Comparison of ENCODE assay signal across 21 cellular contexts in genomic region chr2:26444236-26444635, GRCh38. TPM values are rescaled to one million over a fixed set of nuclear protein-coding genes. Genes with fewer than 3 reads are reported as not detected.
A peak's percentile ranks its signal among the peaks of the same experiment; 100 is the strongest.
DNase-seq lines count a peak whose midpoint lies in the region; ATAC-seq and TF ChIP-seq lines count a peak whose summit lies in the region.
"Had no signal": no experiment of that assay in that cellular context is flagged by ENCODE, and none has a peak within 500 bp of the region (broad histone marks: within the 10 kb centered on the region; RNA-seq: fewer than 3 reads in every experiment).

No MANE protein-coding gene starts in this region.

- no peaks in the 10 kb centered on the region for H3K27me3 ChIP-seq in left ventricle myocardium inferior (ENCODE audit: low read depth)
- no peaks in the 10 kb centered on the region for H3K27me3 ChIP-seq in heart right ventricle
- H3K27me3 ChIP-seq in gastrocnemius medialis: no peaks in the 10 kb centered on the region
- H3K27me3 ChIP-seq in uterus: no peaks in the 10 kb centered on the region
- H3K27me3 ChIP-seq: BLaER1 had no signal

- H3K4me1 ChIP-seq in left ventricle myocardium inferior (peaks cover 4% of the 10 kb centered on the region), heart right ventricle (peaks cover 0 to 3% (median 0%) of the 10 kb centered on the region in 9 donors), gastrocnemius medialis (peaks cover 0 to 5% of the 10 kb centered on the region in 2 donors), uterus (no peaks in the 10 kb centered on the region)
- H3K4me1 ChIP-seq: BLaER1 had no signal

- H3K9me3 ChIP-seq in left ventricle myocardium inferior (replicated peaks) (no peaks in the 10 kb centered on the region), heart right ventricle (no peaks in the 10 kb centered on the region), gastrocnemius medialis (no peaks in the 10 kb centered on the region), uterus (no peaks in the 10 kb centered on the region)
- H3K9me3 ChIP-seq: BLaER1 had no signal

- H3K36me3 ChIP-seq in left ventricle myocardium inferior (no peaks in the 10 kb centered on the region), heart right ventricle (no peaks in the 10 kb centered on the region), gastrocnemius medialis (no peaks in the 10 kb centered on the region), uterus (no peaks in the 10 kb centered on the region)
- H3K36me3 ChIP-seq: BLaER1 had no signal

- H3K4me3 ChIP-seq in left ventricle myocardium inferior (no peak overlapping the region), heart right ventricle (no peak overlapping the region), gastrocnemius medialis (no peak overlapping the region), uterus (no peak overlapping the region)
- H3K4me3 ChIP-seq: BLaER1 had no signal

- no peak for DNase-seq in Right ventricle myocardium inferior (ENCODE audit: missing footprints)
- DNase-seq in left ventricle myocardium inferior: no peak
- no peak for DNase-seq in heart right ventricle
- peak; percentile 43 for DNase-seq in mesenteric fat pad (ENCODE audit: low spot score)
- DNase-seq in gastrocnemius medialis: no peak
- no peak for DNase-seq in uterus
- DNase-seq: 8988T; CD4-positive, alpha-beta memory T cell; DMS79 treated with DMSO at 0.1 percent for 48 hours; GF-D8; GOT3; H7; HFFc6 had no signal

- in situ Hi-C loops in gastrocnemius medialis (cut with MboI; ENCODE audit: low sequenced_read_pairs in 4 of 4): no loop called here

- no peak for TF ChIP-seq POLR2A in gastrocnemius medialis (IDR thresholded peaks at IDR 0.05)
- TF ChIP-seq POLR2A in uterus (IDR thresholded peaks at IDR 0.05): no peak

- no peak for TF ChIP-seq CTCF in left ventricle myocardium inferior (IDR thresholded peaks at IDR 0.05; ENCODE audit: borderline replicate concordance)
- TF ChIP-seq CTCF in heart right ventricle (IDR thresholded peaks at IDR 0.05): no peak
- no peak for TF ChIP-seq CTCF in gastrocnemius medialis (IDR thresholded peaks at IDR 0.05 in 4 of 5, conservative IDR thresholded peaks at IDR 0.05 in 1 of 5)
- TF ChIP-seq CTCF in uterus (IDR thresholded peaks at IDR 0.05): no peak

- ATAC-seq in Right ventricle myocardium inferior (peak; percentile 48), heart right ventricle (peak in 6 of 8 donors; percentile 67 to 91 (median 84)), gastrocnemius medialis (peak; percentile 74 to 87), HG03097 (IDR thresholded peaks at IDR 0.05; ENCODE audit: low FRiP score, unreplicated experiment) (no peak), HG02852 (IDR thresholded peaks at IDR 0.05; ENCODE audit: unreplicated experiment) (no peak)
- ATAC-seq: HCT116 had no signal

- no peak overlapping the region for H3K27ac ChIP-seq in left ventricle myocardium inferior (replicated peaks)
- no peak overlapping the region for H3K27ac ChIP-seq in heart right ventricle
- no peak overlapping the region for H3K27ac ChIP-seq in gastrocnemius medialis
- H3K27ac ChIP-seq in uterus: no peak overlapping the region
- H3K27ac ChIP-seq: BLaER1 had no signal

- 65 to 67% methylated on average over 7 of the region's 7 CpGs for WGBS in heart right ventricle, 2 donors

- intact Hi-C loops in Right ventricle myocardium inferior (cut with DNase I) (no loop called here), left ventricle myocardium inferior (cut with micrococcal nuclease) (no loop called here), heart right ventricle (cut with DNase I) (no loop called here), gastrocnemius medialis (cut with DNase I; ENCODE audit: low total_unique reads) (no loop called here), uterus (cut with DNase I; ENCODE audit: low total_unique reads) (no loop called here)

RNA-seq across cellular contexts. Expression of gene OTOF, which starts 33.7 kb away (rescaled TPM):
- total RNA-seq in Right ventricle myocardium inferior (0.08 TPM), left ventricle myocardium inferior (not detected), heart right ventricle (under 1 TPM in 3 of 10 donors, not detected in 7; 0.05 to 0.25 (median 0.10) TPM), mesenteric fat pad (0.26 TPM), gastrocnemius medialis (under 1 TPM in 2 of 4 donors, not detected in 2; 0.09 to 0.46 TPM), uterus (under 1 TPM in 1 of 4 donors, not detected in 3; 0.21 TPM)
- under 1 TPM in 1 of 2 donors, not detected in 1; 0.03 TPM for polyA plus RNA-seq in heart right ventricle
- total RNA-seq: A673, HT-29 had no signal
- polyA plus RNA-seq: AG04450, CD14-positive monocyte had no signal

RNA-seq across cellular contexts. Expression of gene DRC1, which starts 42.5 kb away (rescaled TPM):
- total RNA-seq in Right ventricle myocardium inferior (0.30 TPM), left ventricle myocardium inferior (not detected), heart right ventricle (under 1 TPM in 3 of 10 donors, not detected in 7; 0.17 to 0.37 (median 0.23) TPM), mesenteric fat pad (not detected), gastrocnemius medialis (not detected), uterus (1 to 10 TPM in 2 of 4 donors, under 1 TPM in 1, not detected in 1; 0.85 to 2.4 (median 1.9) TPM)
- polyA plus RNA-seq in heart right ventricle: under 1 TPM in 1 of 2 donors, not detected in 1; 0.06 TPM
- total RNA-seq: A673; CD4-positive, alpha-beta memory T cell; HFFc6; HT-29 had no signal
- polyA plus RNA-seq: AG04450; CD14-positive monocyte; CD4-positive, alpha-beta memory T cell had no signal

Comparison
In these comparisons a context has a peak if more than half of its experiments do, and no peak if none do; other contexts are left out.
1. ATAC-seq: peak in Right ventricle myocardium inferior (single experiment), heart right ventricle (6 of 8) and gastrocnemius medialis (2 of 2); none in HG03097 (single experiment) and HG02852 (single experiment).